8 cellular contexts compared by ENCODE assay signal in genomic region chr22:29457730-29458129, GRCh38. TPM values are rescaled to one million over a fixed set of nuclear protein-coding genes. Genes with fewer than 3 reads are reported as not detected.
DNase-seq lines count a peak whose midpoint lies in the region; ATAC-seq, FAIRE-seq and TF ChIP-seq lines count a peak whose summit lies in the region.

No MANE protein-coding gene starts in this region.

- H3K27ac Mint-ChIP-seq in nephron progenitor cell: peak overlapping the region; percentile 97

- no peaks in the 10 kb centered on the region for H3K27me3 ChIP-seq in bronchial epithelial cell (ENCODE audit: control insufficient read depth, insufficient read depth, low read length)

- FAIRE-seq in bronchial epithelial cell (lab: Jason Lieb, UNC): no peak

- H3K4me3 ChIP-seq in bronchial epithelial cell (ENCODE audit: low read depth, low read length): no peak overlapping the region

- peak overlapping the region; percentile 68 for H3K4me3 Mint-ChIP-seq in nephron progenitor cell

- no peak for TF ChIP-seq CTCF in bronchial epithelial cell (IDR thresholded peaks at IDR 0.05; ENCODE audit: insufficient read depth, low read length, severe bottlenecking)
- TF ChIP-seq CTCF in nephron progenitor cell (IDR thresholded peaks at IDR 0.05): no peak

- no peak for TF ChIP-seq POLR2A in GM18505 (IDR thresholded peaks at IDR 0.05; ENCODE audit: borderline replicate concordance, extremely low read depth, insufficient read depth, insufficient read length)

- no peaks in the 10 kb centered on the region for H3K27me3 Mint-ChIP-seq in nephron progenitor cell (ENCODE audit: low read depth, poor library complexity)

- DNase-seq in AG08395 (ENCODE audit: low spot score) (peak; percentile 70), GM04504 (ENCODE audit: low read depth) (peak; percentile 13), NCI-H226 (peak; percentile 50), bronchial epithelial cell (ENCODE audit: low read depth) (peak; percentile 50), nephron progenitor cell (peak; percentile 38)

- H3K9me3 Mint-ChIP-seq in nephron progenitor cell: no peaks in the 10 kb centered on the region

- ATAC-seq in GM21390 (IDR thresholded peaks at IDR 0.05; ENCODE audit: unreplicated experiment): no peak
- ATAC-seq in HG03196 (IDR thresholded peaks at IDR 0.05; ENCODE audit: unreplicated experiment): no peak
- ATAC-seq in GM18505 (IDR thresholded peaks at IDR 0.05; ENCODE audit: unreplicated experiment): no peak

- H3K36me3 ChIP-seq in bronchial epithelial cell (ENCODE audit: control insufficient read depth, insufficient read depth, low read length): no peaks in the 10 kb centered on the region

- peaks cover 36% of the 10 kb centered on the region for H3K4me1 Mint-ChIP-seq in nephron progenitor cell

- H3K36me3 Mint-ChIP-seq in nephron progenitor cell (ENCODE audit: low read depth): no peaks in the 10 kb centered on the region

RNA-seq across cellular contexts. Expression of gene RFPL1, which starts 19.3 kb away (rescaled TPM):
- not detected in 2 replicates for total RNA-seq in bronchial epithelial cell

RNA-seq across cellular contexts. Expression of gene NEFH, which starts 22.3 kb away (rescaled TPM):
- under 0.01 and 0.13 TPM in 2 replicates for total RNA-seq in bronchial epithelial cell

Comparison
In these comparisons a context has a peak if more than half of its experiments do, and no peak if none do; other contexts are left out.
1. DNase-seq: peak in every context shown above with its lines; median percentile 70 in AG08395; 50 in NCI-H226; 50 in bronchial epithelial cell; 38 in nephron progenitor cell; 13 in GM04504.